In the genomic region with DNA sequence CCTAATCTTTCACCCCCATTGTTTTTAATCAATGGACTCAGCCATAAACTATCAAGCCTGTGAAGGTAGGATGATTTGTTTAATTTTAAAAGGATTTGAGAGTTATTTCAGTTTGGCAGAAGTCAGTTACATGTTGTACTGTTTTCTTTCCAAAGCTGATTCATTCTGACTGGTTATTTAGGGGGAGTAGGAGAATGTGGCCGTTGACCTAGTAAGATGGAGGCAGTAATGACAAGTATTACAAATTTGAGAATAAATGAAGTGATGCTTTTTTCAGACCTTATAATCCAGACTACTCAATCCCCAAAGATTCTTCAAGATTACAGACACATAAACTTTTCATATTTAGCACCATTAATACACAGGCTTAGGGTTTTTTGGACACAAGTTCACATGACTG, we compare ENCODE assay signal across 26 cellular contexts. TPM values are rescaled to one million over a fixed set of nuclear protein-coding genes. Genes with fewer than 3 reads are reported as not detected.
A peak's percentile ranks its signal among the peaks of the same experiment; 100 is the strongest.
DNase-seq lines count a peak whose midpoint lies in the region; ATAC-seq and TF ChIP-seq lines count a peak whose summit lies in the region.
"Had no signal": no experiment of that assay in that cellular context is flagged by ENCODE, and none has a peak within 500 bp of the region (broad histone marks: within the 10 kb centered on the region; RNA-seq: fewer than 3 reads in every experiment).

No MANE protein-coding gene starts in this region.

- peaks cover 38 to 66% of the 10 kb centered on the region in 2 donors for H3K36me3 Mint-ChIP-seq in CD4-positive, alpha-beta memory T cell
- H3K36me3 Mint-ChIP-seq in T-helper 17 cell (ENCODE audit: low read depth) = peaks cover 14% of the 10 kb centered on the region
- H3K36me3 Mint-ChIP-seq in neural progenitor cell = peaks cover 34% of the 10 kb centered on the region
- H3K36me3 Mint-ChIP-seq in HFFc6 (ENCODE audit: low read depth) = peaks cover 47% of the 10 kb centered on the region
- H3K36me3 Mint-ChIP-seq: activated naive CD8-positive, alpha-beta T cell had no signal

- DNase-seq in CD4-positive, alpha-beta memory T cell = no peak
- no peak for DNase-seq in T-helper 17 cell
- peak; percentile 6 to 56 for DNase-seq in fibroblast of lung (ENCODE audit: low read depth in 2 of 2)
- no peak for DNase-seq in neural progenitor cell (ENCODE audit: low spot score)
- no peak for DNase-seq in HFFc6
- DNase-seq in activated CD8-positive, alpha-beta memory T cell treated with anti-CD3 and anti-CD28 coated beads, Interleukin-2, amount 50 U/mL, for 4 hours = no peak
- DNase-seq in mucosa of gallbladder (ENCODE audit: low spot score) = no peak
- DNase-seq: activated CD8-positive, alpha-beta T cell treated with anti-CD3 and anti-CD28 coated beads for 36 hours; activated effector memory CD4-positive, alpha-beta T cell treated with Interleukin-2 at 50 U/mL for 16 hours; activated T-cell treated with anti-CD3 and anti-CD28 coated beads for 4 hours; DMS153; foreskin keratinocyte; left cardiac atrium; NCI-H345; NCI-H774; psoas muscle; tibial artery had no signal

- H4K20me1 ChIP-seq in fibroblast of lung (ENCODE audit: control insufficient read depth, extremely low read depth, insufficient read depth, low read length) (no peaks in the 10 kb centered on the region), neural progenitor cell (ENCODE audit: low read depth) (peaks cover 88% of the 10 kb centered on the region)

- H3F3A ChIP-seq in neural progenitor cell (ENCODE audit: low read depth) = peaks cover 57% of the 10 kb centered on the region

- H3K4me1 ChIP-seq in CD4-positive, alpha-beta memory T cell (ENCODE audit: insufficient read depth, low read length) = peaks cover 74% of the 10 kb centered on the region
- no peaks in the 10 kb centered on the region for H3K4me1 ChIP-seq in fibroblast of lung (ENCODE audit: control insufficient read depth, extremely low read depth, insufficient read depth, low read length)
- peaks cover 60% of the 10 kb centered on the region for H3K4me1 ChIP-seq in neural progenitor cell
- H3K4me1 ChIP-seq: foreskin keratinocyte had no signal

- ATAC-seq in T-helper 17 cell = no peak
- ATAC-seq in GM18870 (IDR thresholded peaks at IDR 0.05; ENCODE audit: unreplicated experiment) = no peak
- ATAC-seq: A549; activated CD8-positive, alpha-beta T cell treated with anti-CD3 and anti-CD28 coated beads for 36 hours; foreskin keratinocyte; left cardiac atrium; psoas muscle had no signal

- H2AFZ ChIP-seq in fibroblast of lung (ENCODE audit: low read length) = no peak overlapping the region
- H2AFZ ChIP-seq in neural progenitor cell (replicated peaks) = no peak overlapping the region

- no peaks in the 10 kb centered on the region for H3K9me3 Mint-ChIP-seq in CD4-positive, alpha-beta memory T cell
- H3K9me3 Mint-ChIP-seq in neural progenitor cell (peaks cover 3% of the 10 kb centered on the region), HFFc6 (no peaks in the 10 kb centered on the region)
- H3K9me3 Mint-ChIP-seq: activated CD8-positive, alpha-beta T cell treated with anti-CD3 and anti-CD28 coated beads for 36 hours; stimulated activated naive CD8-positive, alpha-beta T cell treated with anti-CD3 and anti-CD28 coated beads, Interleukin-15, Interleukin-2, amounts not matched to agents 100 ng/mL and 50 ng/mL, for 24 hours; T-helper 1 cell treated with Interleukin-12 subunit alpha and Interleukin-12 subunit beta and Interleukin-4 antibody, amounts not matched to agents 30 μg/mL and 1 μg/mL, for 36 hours had no signal

- peak overlapping the region in 5 of 8 donors; percentile 2 to 97 (median 11) for H3K4me3 Mint-ChIP-seq in CD4-positive, alpha-beta memory T cell
- H3K4me3 Mint-ChIP-seq in T-helper 17 cell (no peak overlapping the region), neural progenitor cell (peak overlapping the region; percentile 43), HFFc6 (no peak overlapping the region)
- H3K4me3 Mint-ChIP-seq: activated CD8-positive, alpha-beta T cell treated with anti-CD3 and anti-CD28 coated beads for 36 hours; activated naive CD8-positive, alpha-beta T cell; B cell; stimulated activated naive CD8-positive, alpha-beta T cell treated with anti-CD3 and anti-CD28 coated beads, Interleukin-15, Interleukin-2, amounts not matched to agents 100 ng/mL and 50 ng/mL, for 24 hours; T-helper 1 cell treated with Interleukin-12 subunit alpha and Interleukin-12 subunit beta and Interleukin-4 antibody, amounts not matched to agents 30 μg/mL and 1 μg/mL, for 36 hours had no signal

- POLR2A ChIA-PET in CD4-positive, alpha-beta memory T cell (lab: Charles Lee; ENCODE audit: partially characterized antibody) = interaction anchor here (1.8 to 4.5 kb wide), 2 partner anchors 40 to 49 kb away, joined by 4 to 41 read pairs; no protein-coding TSS in a partner anchor

- intact Hi-C loops in CD4-positive, alpha-beta memory T cell (cut with micrococcal nuclease) = no loop called here

- CTCF ChIA-PET in CD4-positive, alpha-beta memory T cell (lab: Charles Lee; ENCODE audit: partially characterized antibody) = no interaction called here

- no peaks in the 10 kb centered on the region for H3K36me3 ChIP-seq in CD4-positive, alpha-beta memory T cell (ENCODE audit: insufficient read depth, low read length)
- H3K36me3 ChIP-seq in fibroblast of lung (ENCODE audit: control insufficient read depth, insufficient read depth, low read length) (no peaks in the 10 kb centered on the region), neural progenitor cell (peaks cover 20% of the 10 kb centered on the region)

- H3K4me1 Mint-ChIP-seq in CD4-positive, alpha-beta memory T cell = peaks cover 57 to 90% (median 70%) of the 10 kb centered on the region in 4 donors
- H3K4me1 Mint-ChIP-seq in T-helper 17 cell (peaks cover 59% of the 10 kb centered on the region), neural progenitor cell (peaks cover 50% of the 10 kb centered on the region), HFFc6 (ENCODE audit: low read depth) (peaks cover 37% of the 10 kb centered on the region)

- no peak overlapping the region for H3K4me2 ChIP-seq in fibroblast of lung (ENCODE audit: extremely low read depth, insufficient read depth, low read length)
- peak overlapping the region; percentile 96 for H3K4me2 ChIP-seq in neural progenitor cell
- H3K4me2 ChIP-seq: A549 had no signal

- peaks cover 15% of the 10 kb centered on the region for H3K79me2 ChIP-seq in fibroblast of lung (ENCODE audit: control insufficient read depth, insufficient read depth, low read length)
- peaks cover 100% of the 10 kb centered on the region for H3K79me2 ChIP-seq in neural progenitor cell (ENCODE audit: low read depth)

- peak overlapping the region in 4 of 7 donors; percentile 39 to 57 (median 48) for H3K27ac Mint-ChIP-seq in CD4-positive, alpha-beta memory T cell
- peak overlapping the region; percentile 39 for H3K27ac Mint-ChIP-seq in T-helper 17 cell
- no peak overlapping the region for H3K27ac Mint-ChIP-seq in neural progenitor cell
- no peak overlapping the region for H3K27ac Mint-ChIP-seq in HFFc6
- H3K27ac Mint-ChIP-seq: activated CD8-positive, alpha-beta T cell treated with anti-CD3 and anti-CD28 coated beads for 36 hours; activated naive CD8-positive, alpha-beta T cell; B cell; stimulated activated naive CD8-positive, alpha-beta T cell treated with anti-CD3 and anti-CD28 coated beads, Interleukin-15, Interleukin-2, amounts not matched to agents 100 ng/mL and 50 ng/mL, for 24 hours; T-helper 1 cell treated with Interleukin-12 subunit alpha and Interleukin-12 subunit beta and Interleukin-4 antibody, amounts not matched to agents 30 μg/mL and 1 μg/mL, for 36 hours had no signal

- H3K9me3 ChIP-seq in CD4-positive, alpha-beta memory T cell (ENCODE audit: control insufficient read depth in 1 of 2, low read length in 2 of 2) = no peaks in the 10 kb centered on the region
- H3K9me3 ChIP-seq in T-helper 17 cell (ENCODE audit: control insufficient read depth, low read length, poor library complexity, severe bottlenecking) (no peaks in the 10 kb centered on the region), fibroblast of lung (ENCODE audit: control insufficient read depth, insufficient read depth, low read depth, low read length) (no peaks in the 10 kb centered on the region), neural progenitor cell (ENCODE audit: low read depth) (no peaks in the 10 kb centered on the region)
- H3K9me3 ChIP-seq: A549, HAP-1, psoas muscle, tibial artery had no signal

- peaks cover 0 to 3% of the 10 kb centered on the region in 2 donors for H3K27me3 Mint-ChIP-seq in CD4-positive, alpha-beta memory T cell
- peaks cover 14% of the 10 kb centered on the region for H3K27me3 Mint-ChIP-seq in T-helper 17 cell
- H3K27me3 Mint-ChIP-seq in neural progenitor cell (ENCODE audit: insufficient read depth, low read depth) = peaks cover 4% of the 10 kb centered on the region
- H3K27me3 Mint-ChIP-seq in HFFc6 (ENCODE audit: insufficient read depth) = peaks cover 4% of the 10 kb centered on the region; the same call in 1 of the 2 replicates

- no peak overlapping the region for H3K27ac ChIP-seq in CD4-positive, alpha-beta memory T cell (ENCODE audit: low read depth, low read length)
- H3K27ac ChIP-seq in fibroblast of lung (ENCODE audit: insufficient read depth, low read length) (no peak overlapping the region), neural progenitor cell (no peak overlapping the region)
- H3K27ac ChIP-seq: A549, foreskin keratinocyte, psoas muscle, RWPE1, SK-N-MC had no signal

- no peak for TF ChIP-seq CTCF in fibroblast of lung (conservative IDR thresholded peaks at IDR 0.05 in 1 of 2, IDR thresholded peaks at IDR 0.05 in 1 of 2; ENCODE audit: low read depth in 1 of 2, low read length in 2 of 2)
- TF ChIP-seq CTCF in neural progenitor cell (IDR thresholded peaks at IDR 0.05) = no peak
- no peak for TF ChIP-seq CTCF in HFFc6 (IDR thresholded peaks at IDR 0.05)

- H3K27me3 ChIP-seq in CD4-positive, alpha-beta memory T cell (ENCODE audit: insufficient read depth, low read length) = no peaks in the 10 kb centered on the region
- peaks cover 5% of the 10 kb centered on the region for H3K27me3 ChIP-seq in fibroblast of lung (ENCODE audit: control insufficient read depth, insufficient read depth, low read length)
- no peaks in the 10 kb centered on the region for H3K27me3 ChIP-seq in neural progenitor cell

- H3K4me3 ChIP-seq in CD4-positive, alpha-beta memory T cell (ENCODE audit: low read length in 2 of 2) = no peak overlapping the region
- H3K4me3 ChIP-seq in fibroblast of lung (replicated peaks in 1 of 4; ENCODE audit: control extremely low read depth in 1 of 4, insufficient read depth in 1 of 4, low read depth in 3 of 4, low read length in 4 of 4) (no peak overlapping the region), neural progenitor cell (peak overlapping the region; percentile 97)
- H3K4me3 ChIP-seq: A549, HAP-1, psoas muscle, SK-N-MC, tibial artery had no signal

- no peak overlapping the region for H3K9ac ChIP-seq in fibroblast of lung (ENCODE audit: insufficient read depth, low read length)
- no peak overlapping the region for H3K9ac ChIP-seq in neural progenitor cell

RNA-seq across cellular contexts. Expression of a gene that starts 4.3 kb away (rescaled TPM):
- total RNA-seq in CD4-positive, alpha-beta memory T cell = 100 to 1,000 TPM; 131 to 132 TPM
- polyA plus RNA-seq in CD4-positive, alpha-beta memory T cell = 10 to 100 TPM; 20.9 to 29.0 TPM
- total RNA-seq in T-helper 17 cell = 10 to 100 TPM; 70.7 to 88.2 TPM
- 12.8 and 21.0 TPM in 2 replicates for total RNA-seq in fibroblast of lung
- polyA plus RNA-seq in fibroblast of lung = 9.6 and 16.4 TPM in 2 replicates
- 7.5 and 10.2 TPM in 2 replicates for polyA plus RNA-seq in fibroblast of lung (2012)
- 32.6 and 53.8 TPM in 2 replicates for polyA minus RNA-seq in fibroblast of lung (ENCODE audit: low replicate concordance)
- total RNA-seq in neural progenitor cell (ENCODE audit: low replicate concordance) = 300 and 323 TPM in 2 replicates
- 10 to 100 TPM; 41.4 to 65.3 (median 51.9) TPM for total RNA-seq in HFFc6 (2021; fragmentation: NEBNext Ultra II Directional; extraction: Animal tissue kit (Norgen Biotek cat#: 25700))
- 9.0 TPM for total RNA-seq in mucosa of gallbladder

Comparison
In these comparisons a context has a peak if more than half of its experiments do, and no peak if none do; other contexts are left out.
1. DNase-seq: peak in fibroblast of lung (2 of 2); none in CD4-positive, alpha-beta memory T cell (0 of 5), T-helper 17 cell (0 of 3), neural progenitor cell (single experiment), HFFc6 (single experiment), activated CD8-positive, alpha-beta memory T cell treated with anti-CD3 and anti-CD28 coated beads, Interleukin-2, amount 50 U/mL, for 4 hours (single experiment) and mucosa of gallbladder (single experiment).
2. H3K27ac Mint-ChIP-seq: peak in CD4-positive, alpha-beta memory T cell (4 of 7) and T-helper 17 cell (single experiment); none in neural progenitor cell (single experiment) and HFFc6 (single experiment).
3. H3K4me3 Mint-ChIP-seq: peak in CD4-positive, alpha-beta memory T cell (5 of 8) and neural progenitor cell (single experiment); none in T-helper 17 cell (single experiment) and HFFc6 (single experiment).